In genomic region chr4:17273047-17273446, GRCh38 we compare ENCODE assay signal across 21 cellular contexts.
DNase-seq lines count a peak whose midpoint lies in the region; ATAC-seq, FAIRE-seq and TF ChIP-seq lines count a peak whose summit lies in the region.
"Had no signal": no experiment of that assay in that cellular context is flagged by ENCODE, and none has a peak within 500 bp of the region (broad histone marks: within the 10 kb centered on the region; RNA-seq: fewer than 3 reads in every experiment).

No MANE protein-coding gene starts in this region.

- no peak for ATAC-seq in K562
- ATAC-seq in left lung: no peak
- ATAC-seq: HCT116, Panc1, SK-N-SH treated with all-trans-retinoic acid at 6 μM for 48 hours had no signal

- H3K27ac ChIP-seq in Karpas-422 (ENCODE audit: low read length) (no peak overlapping the region), K562 (ENCODE audit: extremely low read depth, low read depth, low read length) (no peak overlapping the region), left lung (no peak overlapping the region), transverse colon (no peak overlapping the region)
- H3K27ac ChIP-seq: GM23248, HL-60 had no signal

- no peak for TF ChIP-seq RAD21 in K562 (CRISPR knock-in tag; conservative IDR thresholded peaks at IDR 0.05 in 1 of 2, IDR thresholded peaks at IDR 0.05 in 1 of 2)

- H3K9ac ChIP-seq in Karpas-422 (ENCODE audit: low read length) (no peak overlapping the region), K562 (ENCODE audit: insufficient read depth in 1 of 2, low read depth in 2 of 2, low read length in 2 of 2) (no peak overlapping the region)
- H3K9ac ChIP-seq: GM23248 had no signal

- no TSS peak for BruUV-seq in K562 (replicated peaks; lab: Mats Ljungman, UMichigan)

- no peaks in the 10 kb centered on the region for H3K9me1 ChIP-seq in K562 (ENCODE audit: control insufficient read depth, insufficient read depth, low read length)

- H3K4me3 ChIP-seq in BJ (ENCODE audit: low read depth, low read length): no peak overlapping the region
- H3K4me3 ChIP-seq in Karpas-422 (ENCODE audit: low read length): no peak overlapping the region
- H3K4me3 ChIP-seq in K562: no peak overlapping the region
- no peak overlapping the region for H3K4me3 ChIP-seq in left lung
- no peak overlapping the region for H3K4me3 ChIP-seq in transverse colon
- H3K4me3 ChIP-seq: GM23248 had no signal

- intact Hi-C loops in K562 (cut with micrococcal nuclease): no loop called here
- intact Hi-C loops in left lung (cut with DNase I): no loop called here
- intact Hi-C loops in transverse colon (cut with DNase I; ENCODE audit: low total_unique reads): no loop called here

- TF ChIP-seq EP300 in K562 (IDR thresholded peaks at IDR 0.05; ENCODE audit: low read length): no peak
- TF ChIP-seq EP300 in transverse colon (IDR thresholded peaks at IDR 0.05; ENCODE audit: low read depth): no peak

- in situ Hi-C loops in K562 (cut with MboI): no loop called here
- in situ Hi-C loops in transverse colon (cut with MboI; ENCODE audit: low pct_ligation_motif_present in 1 of 4, low pct_unique_long_range_greater_than_20kb in 1 of 4, low sequenced_read_pairs in 3 of 4): no loop called here

- H3K79me2 ChIP-seq in Karpas-422 (ENCODE audit: low read length): no peaks in the 10 kb centered on the region
- H3K79me2 ChIP-seq in K562 (ENCODE audit: control insufficient read depth, insufficient read depth, low read length): no peaks in the 10 kb centered on the region

- H4K20me1 ChIP-seq in Karpas-422 (ENCODE audit: insufficient read depth, low read depth, low read length) (no peaks in the 10 kb centered on the region), K562 (replicated peaks; ENCODE audit: control insufficient read depth, insufficient read depth, low read length) (no peaks in the 10 kb centered on the region)

- CTCF ChIA-PET in BJ (lab: Yijun Ruan, JAX): no interaction called here
- CTCF ChIA-PET in K562 (lab: Yijun Ruan, JAX; ENCODE audit: low intra/inter-chr PET ratio): no interaction called here

- no peak for TF ChIP-seq CTCF in BJ (IDR thresholded peaks at IDR 0.05; ENCODE audit: insufficient read depth, low read depth, low read length)
- no peak for TF ChIP-seq CTCF in K562 (IDR thresholded peaks at IDR 0.05 in 2 of 3, conservative IDR thresholded peaks at IDR 0.05 in 1 of 3; ENCODE audit: insufficient read depth in 2 of 3, low read depth in 1 of 3, low read length in 3 of 3)
- TF ChIP-seq CTCF in left lung (IDR thresholded peaks at IDR 0.05): no peak
- TF ChIP-seq CTCF in transverse colon (IDR thresholded peaks at IDR 0.05): no peak

- H3K4me2 ChIP-seq in Karpas-422 (ENCODE audit: low read depth, low read length, poor library complexity, severe bottlenecking): no peak overlapping the region
- H3K4me2 ChIP-seq in K562 (ENCODE audit: insufficient read depth, low read length): no peak overlapping the region

- DNase-seq in BJ (ENCODE audit: low read depth): peak; percentile 14
- peak; percentile 11 for DNase-seq in Karpas-422
- DNase-seq in K562 (ENCODE audit: extremely low read depth in 1 of 4, low spot score in 3 of 4): no peak
- peak; percentile 8 for DNase-seq in fibroblast of the conjunctiva (ENCODE audit: low read depth)
- DNase-seq in left lung: no peak
- no peak for DNase-seq in central memory CD4-positive, alpha-beta T cell
- no peak for DNase-seq in DMS53 (lab: John Stamatoyannopoulos, UW)
- no peak for DNase-seq in transverse colon
- DNase-seq: ACHN; CD4-positive, alpha-beta T cell; GM23248; MV-4-11; NCI-H1417 treated with DMSO at 0.1 percent for 48 hours; NCI-H2029; NCI-H510A; SHP77 had no signal

- H3K4me1 ChIP-seq in Karpas-422 (ENCODE audit: low read length) (no peaks in the 10 kb centered on the region), K562 (replicated peaks in 1 of 2; ENCODE audit: control insufficient read depth in 2 of 2, insufficient read depth in 2 of 2, low read length in 2 of 2) (no peaks in the 10 kb centered on the region), left lung (no peaks in the 10 kb centered on the region), transverse colon (no peaks in the 10 kb centered on the region)

- H3K27me3 ChIP-seq in BJ (ENCODE audit: control insufficient read depth, insufficient read depth, low read length) (peaks cover 2% of the 10 kb centered on the region), Karpas-422 (ENCODE audit: low read length) (no peaks in the 10 kb centered on the region), K562 (ENCODE audit: control insufficient read depth in 2 of 2, insufficient read depth in 2 of 2, low read length in 2 of 2) (no peaks in the 10 kb centered on the region), left lung (no peaks in the 10 kb centered on the region), transverse colon (no peaks in the 10 kb centered on the region)

- no peak overlapping the region for H2AFZ ChIP-seq in Karpas-422 (ENCODE audit: low read length)
- H2AFZ ChIP-seq in K562 (ENCODE audit: low read depth, low read length): no peak overlapping the region
- H2AFZ ChIP-seq: GM23248 had no signal

- POLR2A ChIA-PET in BJ (lab: Charles Lee): no interaction called here
- POLR2A ChIA-PET in K562 (lab: Yijun Ruan, JAX): no interaction called here

- TF ChIP-seq POLR2A in K562 (conservative IDR thresholded peaks at IDR 0.05) (no peak), transverse colon (IDR thresholded peaks at IDR 0.05) (no peak)

- FAIRE-seq in K562 (lab: Jason Lieb, UNC): no peak
- FAIRE-seq: HTR-8/SVneo had no signal

- H3K36me3 ChIP-seq in BJ (ENCODE audit: control insufficient read depth, insufficient read depth, low read length): no peaks in the 10 kb centered on the region
- no peaks in the 10 kb centered on the region for H3K36me3 ChIP-seq in Karpas-422 (ENCODE audit: insufficient read depth, low read length)
- no peaks in the 10 kb centered on the region for H3K36me3 ChIP-seq in K562 (ENCODE audit: control insufficient read depth, insufficient read depth, low read length)
- H3K36me3 ChIP-seq in left lung: no peaks in the 10 kb centered on the region
- H3K36me3 ChIP-seq in transverse colon: no peaks in the 10 kb centered on the region

- no peaks in the 10 kb centered on the region for H3K9me2 ChIP-seq in Karpas-422 (replicated peaks; ENCODE audit: insufficient read depth, low read length)

- H3K9me3 ChIP-seq in Karpas-422 (ENCODE audit: low read length) (no peaks in the 10 kb centered on the region), K562 (replicated peaks; ENCODE audit: control insufficient read depth, insufficient read depth, low read depth, low read length) (no peaks in the 10 kb centered on the region), left lung (no peaks in the 10 kb centered on the region), transverse colon (no peaks in the 10 kb centered on the region)

TF ChIP-seq in K562, 482 proteins besides CTCF, POLR2A, EP300 and RAD21:
- TF ChIP-seq HBP1 (CRISPR knock-in tag; IDR thresholded peaks at IDR 0.05): no peak
- TF ChIP-seq ETV5 (CRISPR knock-in tag; IDR thresholded peaks at IDR 0.05; ENCODE audit: low read depth): no peak
- TF ChIP-seq SRSF9 (IDR thresholded peaks at IDR 0.05; ENCODE audit: borderline replicate concordance, low read depth, low read length): no peak
- peak; percentile 21; the same call in 1 of the 2 replicates for TF ChIP-seq SOX6 (IDR thresholded peaks at IDR 0.05)
- TF ChIP-seq BACH1 (tag; IDR thresholded peaks at IDR 0.05): no peak
- TF ChIP-seq ZNF143 (CRISPR knock-in tag; IDR thresholded peaks at IDR 0.05): no peak
- TF ChIP-seq ZKSCAN1 (IDR thresholded peaks at IDR 0.05; ENCODE audit: low read depth, low read length): no peak

Comparison
In these comparisons a context has a peak if more than half of its experiments do, and no peak if none do; other contexts are left out.
1. DNase-seq: peak in BJ (single experiment), Karpas-422 (single experiment) and fibroblast of the conjunctiva (single experiment); none in K562 (0 of 4), left lung (0 of 2), central memory CD4-positive, alpha-beta T cell (single experiment), DMS53 (single experiment) and transverse colon (single experiment).